2 cellular contexts compared by ENCODE assay signal in genomic region chr7:109094-109493, GRCh38.
TF ChIP-seq lines count a peak whose summit lies in the region.

No MANE protein-coding gene starts in this region.

TF ChIP-seq in GM23338, 12 proteins besides CTCF, POLR2A, EP300 and RAD21:
- TF ChIP-seq ZNF331 (CRISPR knock-in tag; IDR thresholded peaks at IDR 0.05; ENCODE audit: low read depth), result no peak
- no peak for TF ChIP-seq ZNF462 (CRISPR knock-in tag; IDR thresholded peaks at IDR 0.05)
- no peak for TF ChIP-seq CREB1 (CRISPR knock-in tag; IDR thresholded peaks at IDR 0.05; ENCODE audit: low read depth)
- no peak for TF ChIP-seq JUNB (IDR thresholded peaks at IDR 0.05; ENCODE audit: unreplicated experiment)

TF ChIP-seq in H1, 55 proteins besides CTCF, POLR2A, EP300 and RAD21 (continued from another document):
- TF ChIP-seq TCF12 (IDR thresholded peaks at IDR 0.05; ENCODE audit: low read depth, low read length), result no peak
- no peak for TF ChIP-seq POLR2AphosphoS5 (IDR thresholded peaks at IDR 0.05; ENCODE audit: low read depth, low read length)
- TF ChIP-seq SAP30 (IDR thresholded peaks at IDR 0.05; ENCODE audit: insufficient read depth, insufficient replicate concordance, low read length), result no peak
- no peak for TF ChIP-seq ATF2 (IDR thresholded peaks at IDR 0.05; ENCODE audit: low read length)
- no peak for TF ChIP-seq MAX (IDR thresholded peaks at IDR 0.05)
- TF ChIP-seq CEBPB (IDR thresholded peaks at IDR 0.05; ENCODE audit: low read depth, low read length), result no peak
- TF ChIP-seq HDAC6 (IDR thresholded peaks at IDR 0.05; ENCODE audit: low read depth, low read length), result no peak
- no peak for TF ChIP-seq TAF7 (optimal IDR thresholded peaks at IDR 0.05; ENCODE audit: borderline replicate concordance, low read depth, low read length)
